ENCODE assay signal across 21 cellular contexts in genomic region chr4:132792305-132792704, GRCh38.
"Had no signal": no experiment of that assay in that cellular context is flagged by ENCODE, and none has a peak within 500 bp of the region (broad histone marks: within the 10 kb centered on the region; RNA-seq: fewer than 3 reads in every experiment).

No MANE protein-coding gene starts in this region.

- ATAC-seq: effector memory CD8-positive, alpha-beta T cell; heart left ventricle; left cardiac atrium; left lung; mucosa of descending colon; natural killer cell treated with Interleukin-12 subunit alpha and Interleukin-12 subunit beta and Interleukin-15 and Interleukin-18, amount 100 ng/mL, for 72 hours; pancreas; sciatic nerve; stimulated activated naive CD8-positive, alpha-beta T cell treated with anti-CD3 and anti-CD28 coated beads, Interleukin-15, amount 100 ng/mL, for 72 hours; upper lobe of right lung had no signal

- DNase-seq: cortex of kidney; effector memory CD8-positive, alpha-beta T cell; heart left ventricle; kidney; left cardiac atrium; left lung; mesenchymal stem cell; mucosa of descending colon; naive B cell; pancreas; stimulated activated CD4-positive, alpha-beta T cell treated with anti-CD3 and anti-CD28 coated beads, Interleukin-12 subunit alpha, Interleukin-12 subunit beta, amount 100 ng/mL, for 4 hours; stimulated activated CD4-positive, alpha-beta T cell treated with anti-CD3 and anti-CD28 coated beads, Interleukin-1b, Interleukin-23, amount 100 ng/mL, for 48 hours; stimulated activated CD4-positive, alpha-beta T cell treated with anti-CD3 and anti-CD28 coated beads, Interleukin-4, amount 100 ng/mL, for 1 hour; stimulated activated CD8-positive, alpha-beta memory T cell treated with anti-CD3 and anti-CD28 coated beads, Interleukin-4, amount 100 ng/mL, for 48 hours; stimulated activated naive CD4-positive, alpha-beta T cell; stimulated activated naive CD8-positive, alpha-beta T cell treated with anti-CD3 and anti-CD28 coated beads, Interleukin-15, amount 100 ng/mL, for 72 hours; transverse colon; upper lobe of right lung; uterus had no signal
